Comparison of ENCODE assay signal across 8 cellular contexts in genomic region chr1:27284425-27285287, GRCh38. TPM values are rescaled to one million over a fixed set of nuclear protein-coding genes. Genes with fewer than 3 reads are reported as not detected.
DNase-seq lines count a peak whose midpoint lies in the region; ATAC-seq and TF ChIP-seq lines count a peak whose summit lies in the region.

No MANE protein-coding gene starts in this region.

- POLR2A ChIA-PET in HEK293 (lab: Yijun Ruan, JAX), result no interaction called here
- POLR2A ChIA-PET in activated CD4-positive, alpha-beta T cell treated with anti-CD3 and anti-CD28 coated beads for 36 hours (lab: Charles Lee), result interaction anchor here (0.6 to 1.1 kb wide), 2 partner anchors 30 to 130 kb away, joined by 3 to 4 read pairs; partner anchors contain the start of gene SLC9A1

- DNase-seq in AG10803 (ENCODE audit: low read depth) (peak; percentile 69), NCI-H526 (lab: John Stamatoyannopoulos, UW) (peak; percentile 38 to 83), choroid plexus epithelial cell (ENCODE audit: low read depth) (peak; percentile 87)
- DNase-seq in activated CD4-positive, alpha-beta T cell treated with anti-CD3 and anti-CD28 coated beads for 36 hours, result peak; percentile 95
- DNase-seq in stimulated activated CD4-positive, alpha-beta T cell treated with anti-CD3 and anti-CD28 coated beads, Interleukin-4, amount 100 ng/mL, for 48 hours (ENCODE audit: low read depth in 2 of 2), result peak; percentile 85 to 93

- H3K36me3 ChIP-seq in HEK293 (ENCODE audit: control insufficient read depth in 2 of 2, insufficient read depth in 1 of 2, low read length in 2 of 2) (peaks cover 10 to 28% of the 10 kb centered on the region in 2 experiments; a peak in 2 of 3 replicates), liver (ENCODE audit: control insufficient read depth in 4 of 4, insufficient read depth in 3 of 4, low read depth in 1 of 4, low read length in 3 of 4) (peaks cover 0 to 26% (median 19%) of the 10 kb centered on the region in 4 donors)

- no peaks in the 10 kb centered on the region for H3K27me3 ChIP-seq in liver (ENCODE audit: control insufficient read depth in 4 of 4, insufficient read depth in 4 of 4, low read length in 3 of 4)

- peaks cover 5% of the 10 kb centered on the region for H3K36me3 Mint-ChIP-seq in activated CD4-positive, alpha-beta T cell treated with anti-CD3 and anti-CD28 coated beads for 36 hours (ENCODE audit: low read depth)

- H3K4me3 Mint-ChIP-seq in activated CD4-positive, alpha-beta T cell treated with anti-CD3 and anti-CD28 coated beads for 36 hours, result no peak overlapping the region

- no peaks in the 10 kb centered on the region for H3K9me3 ChIP-seq in HEK293 (ENCODE audit: control insufficient read depth, insufficient read depth, low read depth, low read length)
- H3K9me3 ChIP-seq in liver (ENCODE audit: control insufficient read depth in 4 of 4, low read length in 3 of 4), result no peaks in the 10 kb centered on the region

- H3K27ac Mint-ChIP-seq in activated CD4-positive, alpha-beta T cell treated with anti-CD3 and anti-CD28 coated beads for 36 hours, result peak overlapping the region; percentile 37

- H3K27me3 Mint-ChIP-seq in activated CD4-positive, alpha-beta T cell treated with anti-CD3 and anti-CD28 coated beads for 36 hours, result no peaks in the 10 kb centered on the region

- H3K9ac ChIP-seq in liver (ENCODE audit: low read depth in 1 of 2, low read length in 2 of 2), result no peak overlapping the region

- H3K9me3 Mint-ChIP-seq in activated CD4-positive, alpha-beta T cell treated with anti-CD3 and anti-CD28 coated beads for 36 hours (ENCODE audit: low read depth), result no peaks in the 10 kb centered on the region

- peaks cover 2% of the 10 kb centered on the region for H3K4me1 Mint-ChIP-seq in activated CD4-positive, alpha-beta T cell treated with anti-CD3 and anti-CD28 coated beads for 36 hours

- peak; percentile 93 for ATAC-seq in activated CD4-positive, alpha-beta T cell treated with anti-CD3 and anti-CD28 coated beads for 36 hours
- ATAC-seq in HG02571 (IDR thresholded peaks at IDR 0.05; ENCODE audit: unreplicated experiment), result no peak

- intact Hi-C loops in activated CD4-positive, alpha-beta T cell treated with anti-CD3 and anti-CD28 coated beads for 36 hours (cut with DNase I, micrococcal nuclease), result loop anchor here (1.0 to 5.0 kb wide), 6 partner anchors 47 to 240 kb away; partner anchors contain the start of gene WDTC1 (in 1 of the 2)

- WGBS in liver, result 52% methylated on average over 11 of the region's 11 CpGs

- H3K4me1 ChIP-seq in HEK293 (ENCODE audit: control insufficient read depth, insufficient read depth, low read length) (no peaks in the 10 kb centered on the region), liver (ENCODE audit: control insufficient read depth in 4 of 4, insufficient read depth in 4 of 4, low read length in 3 of 4) (no peaks in the 10 kb centered on the region)

- no peak overlapping the region for H3K4me3 ChIP-seq in AG10803 (ENCODE audit: low read length)
- no peak overlapping the region for H3K4me3 ChIP-seq in HEK293 (ENCODE audit: low read depth, low read length)
- H3K4me3 ChIP-seq in choroid plexus epithelial cell (ENCODE audit: low read depth, low read length), result no peak overlapping the region
- no peak overlapping the region for H3K4me3 ChIP-seq in liver (ENCODE audit: low read depth in 1 of 3, low read length in 3 of 3)

- CTCF ChIA-PET in HEK293 (lab: Yijun Ruan, JAX), result interaction anchor here (0.6 to 11.4 kb wide), 38 partner anchors 10 to 323 kb away, joined by 3 to 141 read pairs (median 4); no protein-coding TSS in a partner anchor
- CTCF ChIA-PET in activated CD4-positive, alpha-beta T cell treated with anti-CD3 and anti-CD28 coated beads for 36 hours (lab: Charles Lee), result interaction anchor here (0.7 to 6.6 kb wide), 30 partner anchors 10 to 240 kb away, joined by 3 to 76 read pairs (median 5); no protein-coding TSS in a partner anchor

- peak; percentile 79 to 85 for TF ChIP-seq RAD21 in liver (IDR thresholded peaks at IDR 0.05)

- no peak overlapping the region for H3K27ac ChIP-seq in HEK293 (ENCODE audit: extremely low read depth, low read depth, low read length)
- no peak overlapping the region for H3K27ac ChIP-seq in liver (ENCODE audit: low read depth in 1 of 2, low read length in 2 of 2)

- TF ChIP-seq CTCF in AG10803 (conservative IDR thresholded peaks at IDR 0.05; ENCODE audit: low read length) (peak; percentile 83), HEK293 (tag by site-specific recombination; IDR thresholded peaks at IDR 0.05) (peak; percentile 49), choroid plexus epithelial cell (conservative IDR thresholded peaks at IDR 0.05; ENCODE audit: low read depth, low read length) (peak; percentile 83), liver (IDR thresholded peaks at IDR 0.05; ENCODE audit: low read depth, low read length, missing input control) (peak; percentile 80)

TF ChIP-seq in HEK293, 187 proteins besides CTCF, POLR2A, EP300 and RAD21:
- TF ChIP-seq ZNF10 (tag by site-specific recombination; IDR thresholded peaks at IDR 0.05) (no peak), ZNF639 (tag by site-specific recombination; IDR thresholded peaks at IDR 0.05) (peak; percentile 61; the same call in 1 of the 2 replicates), ZNF18 (tag by site-specific recombination; IDR thresholded peaks at IDR 0.05) (no peak), ZNF558 (tag by site-specific recombination; IDR thresholded peaks at IDR 0.05) (0 out of 2 replicates have a peak, but pooled peaks have one; percentile 17), ZNF654 (tag by site-specific recombination; IDR thresholded peaks at IDR 0.05; ENCODE audit: low read depth) (peak; percentile 57)

TF ChIP-seq in liver, 16 proteins besides CTCF, POLR2A, EP300 and RAD21:
- TF ChIP-seq GABPA (IDR thresholded peaks at IDR 0.05 in 1 of 2, conservative IDR thresholded peaks at IDR 0.05 in 1 of 2) (no peak), JUND (IDR thresholded peaks at IDR 0.05) (no peak), ATF3 (IDR thresholded peaks at IDR 0.05) (no peak), FOXA2 (IDR thresholded peaks at IDR 0.05) (no peak), YY1 (IDR thresholded peaks at IDR 0.05) (no peak), SP1 (IDR thresholded peaks at IDR 0.05) (no peak), RXRA (IDR thresholded peaks at IDR 0.05) (no peak), FOXA1 (IDR thresholded peaks at IDR 0.05) (no peak), REST (IDR thresholded peaks at IDR 0.05) (no peak), NR2F2 (IDR thresholded peaks at IDR 0.05) (no peak), EGR1 (IDR thresholded peaks at IDR 0.05; ENCODE audit: low read depth in 2 of 2) (no peak), ZBTB33 (IDR thresholded peaks at IDR 0.05) (no peak), HNF4G (IDR thresholded peaks at IDR 0.05) (no peak)
TF ChIP-seq in liver: peak in this region for 0.

RNA-seq across cellular contexts. Expression of gene TMEM222, which starts 37.3 kb away (rescaled TPM):
- 10 to 100 TPM; 27.5 to 31.2 TPM for total RNA-seq in activated CD4-positive, alpha-beta T cell treated with anti-CD3 and anti-CD28 coated beads for 36 hours
- 10 to 100 TPM; 14.7 to 14.9 TPM for total RNA-seq in liver
- 10 to 100 TPM; 28.6 to 32.9 TPM for polyA plus RNA-seq in liver

RNA-seq across cellular contexts. Expression of gene WDTC1, which starts 50.2 kb away (rescaled TPM):
- total RNA-seq in activated CD4-positive, alpha-beta T cell treated with anti-CD3 and anti-CD28 coated beads for 36 hours, result 10 to 100 TPM; 19.3 to 21.9 TPM
- 10 to 100 TPM; 19.8 to 25.0 TPM for total RNA-seq in liver
- polyA plus RNA-seq in liver, result 10 to 100 TPM in 1 of 2 donors, 1 to 10 TPM in 1; 4.6 to 19.4 TPM

RNA-seq across cellular contexts. Expression of gene SYTL1, which starts 57.2 kb away (rescaled TPM):
- 10 to 100 TPM; 21.4 to 26.1 TPM for total RNA-seq in activated CD4-positive, alpha-beta T cell treated with anti-CD3 and anti-CD28 coated beads for 36 hours
- total RNA-seq in liver, result 1 to 10 TPM; 1.9 to 3.9 TPM
- polyA plus RNA-seq in liver, result under 1 TPM; 0.73 to 0.93 TPM

Comparison
In these comparisons a context has a peak if more than half of its experiments do, and no peak if none do; other contexts are left out.
1. RNA of gene SYTL1, which starts 57.2 kb away (total RNA-seq): 21.4 to 26.1 TPM in activated CD4-positive, alpha-beta T cell treated with anti-CD3 and anti-CD28 coated beads for 36 hours; 1.9 to 3.9 TPM in liver; every median in the first group is over 4 times any median in the second.
2. Peak in every context shown above with its lines, with median percentiles within 50 percentile points of each other: DNase-seq and CTCF ChIP-seq.